In genomic region chr5:80206282-80206681, GRCh38 we compare ENCODE assay signal across 12 cellular contexts. TPM values are rescaled to one million over a fixed set of nuclear protein-coding genes. Genes with fewer than 3 reads are reported as not detected.
DNase-seq lines count a peak whose midpoint lies in the region; ATAC-seq, FAIRE-seq and TF ChIP-seq lines count a peak whose summit lies in the region.
"Had no signal": no experiment of that assay in that cellular context is flagged by ENCODE, and none has a peak within 500 bp of the region (broad histone marks: within the 10 kb centered on the region; RNA-seq: fewer than 3 reads in every experiment).

No MANE protein-coding gene starts in this region.

- peaks cover 51% of the 10 kb centered on the region for H3K4me1 ChIP-seq in cardiac muscle cell (ENCODE audit: low read depth)

- H3K27ac Mint-ChIP-seq in HFFc6, result peak overlapping the region; percentile 89
- peak overlapping the region; percentile 34 to 91 for H3K27ac Mint-ChIP-seq in activated naive CD4-positive, alpha-beta T cell treated with anti-CD3 and anti-CD28 coated beads, Interleukin-2, amount 50 U/mL, for 72 hours

- peak; percentile 77 for DNase-seq in HFFc6
- no peak for DNase-seq in activated naive CD4-positive, alpha-beta T cell treated with anti-CD3 and anti-CD28 coated beads, Interleukin-2, amount 50 U/mL, for 72 hours (ENCODE audit: low spot score in 2 of 2)
- peak in 1 of 2 donors; percentile 70 for DNase-seq in cardiac muscle cell (ENCODE audit: low read depth in 1 of 2, low spot score in 1 of 2)
- DNase-seq in stimulated activated naive CD8-positive, alpha-beta T cell treated with anti-CD3 and anti-CD28 coated beads, Interleukin-15, Interleukin-2, amounts not matched to agents 100 U/mL and 50 U/mL, for 24 hours, result no peak
- no peak for DNase-seq in frontal cortex (ENCODE audit: low spot score in 2 of 2)
- DNase-seq in urothelium cell line (ENCODE audit: low spot score), result no peak
- DNase-seq: activated CD8-positive, alpha-beta memory T cell treated with anti-CD3 and anti-CD28 coated beads, Interleukin-2, amount 50 U/mL, for 48 hours; GF-D8; NCI-H2171 had no signal

- H3K36me3 Mint-ChIP-seq in HFFc6 (ENCODE audit: low read depth), result no peaks in the 10 kb centered on the region; the same call in 1 of the 2 replicates
- peaks cover 0 to 15% of the 10 kb centered on the region in 2 donors for H3K36me3 Mint-ChIP-seq in activated naive CD4-positive, alpha-beta T cell treated with anti-CD3 and anti-CD28 coated beads, Interleukin-2, amount 50 U/mL, for 72 hours

- ATAC-seq in activated naive CD4-positive, alpha-beta T cell treated with anti-CD3 and anti-CD28 coated beads, Interleukin-2, amount 50 U/mL, for 72 hours, result peak; percentile 93 to 95
- ATAC-seq in stimulated activated naive CD8-positive, alpha-beta T cell treated with anti-CD3 and anti-CD28 coated beads, Interleukin-15, Interleukin-2, amounts not matched to agents 100 U/mL and 50 U/mL, for 24 hours, result peak; percentile 65
- ATAC-seq in HG02938 (IDR thresholded peaks at IDR 0.05; ENCODE audit: unreplicated experiment), result no peak
- ATAC-seq: left lobe of liver had no signal

- H3K27me3 Mint-ChIP-seq in HFFc6 (ENCODE audit: insufficient read depth), result no peaks in the 10 kb centered on the region; the same call in none of the 2 replicates

- H3K9me3 Mint-ChIP-seq in HFFc6, result no peaks in the 10 kb centered on the region
- H3K9me3 Mint-ChIP-seq in activated naive CD4-positive, alpha-beta T cell treated with anti-CD3 and anti-CD28 coated beads, Interleukin-2, amount 50 U/mL, for 72 hours, result no peaks in the 10 kb centered on the region

- peaks cover 4% of the 10 kb centered on the region for H3K36me3 ChIP-seq in cardiac muscle cell

- H3K4me1 Mint-ChIP-seq in HFFc6 (ENCODE audit: low read depth), result peaks cover 50% of the 10 kb centered on the region

- FAIRE-seq in frontal cortex (lab: Jason Lieb, UNC) (no peak), urothelium cell line (lab: Jason Lieb, UNC) (no peak)

- H3K27me3 ChIP-seq in cardiac muscle cell, result no peaks in the 10 kb centered on the region

- peak overlapping the region; percentile 49 for H3K4me3 Mint-ChIP-seq in HFFc6

- H3K9me3 ChIP-seq in cardiac muscle cell (ENCODE audit: low read depth), result no peaks in the 10 kb centered on the region

- H3K27ac ChIP-seq in cardiac muscle cell, result peak overlapping the region; percentile 97
- H3K27ac ChIP-seq: SK-N-MC had no signal

- no peak overlapping the region for H3K4me3 ChIP-seq in cardiac muscle cell
- H3K4me3 ChIP-seq: SK-N-MC had no signal

- no peak for TF ChIP-seq CTCF in HFFc6 (IDR thresholded peaks at IDR 0.05)
- TF ChIP-seq CTCF in cardiac muscle cell (IDR thresholded peaks at IDR 0.05; ENCODE audit: low read depth, low read length), result no peak

RNA-seq across cellular contexts. Expression of gene SERINC5, which starts 49.6 kb away (rescaled TPM):
- 10 to 100 TPM; 16.4 to 28.1 (median 19.9) TPM for total RNA-seq in HFFc6 (2021; fragmentation: NEBNext Ultra II Directional; extraction: Animal tissue kit (Norgen Biotek cat#: 25700))
- total RNA-seq in activated naive CD4-positive, alpha-beta T cell treated with anti-CD3 and anti-CD28 coated beads, Interleukin-2, amount 50 U/mL, for 72 hours, result 10 to 100 TPM; 34.4 to 50.4 TPM
- total RNA-seq in cardiac muscle cell (21.2 and 33.6 TPM in 2 replicates), frontal cortex (44.8 TPM)
- polyA plus RNA-seq in cardiac muscle cell, result 10.8 and 17.9 TPM in 2 replicates
